17 cellular contexts compared by ENCODE assay signal in the genomic region with DNA sequence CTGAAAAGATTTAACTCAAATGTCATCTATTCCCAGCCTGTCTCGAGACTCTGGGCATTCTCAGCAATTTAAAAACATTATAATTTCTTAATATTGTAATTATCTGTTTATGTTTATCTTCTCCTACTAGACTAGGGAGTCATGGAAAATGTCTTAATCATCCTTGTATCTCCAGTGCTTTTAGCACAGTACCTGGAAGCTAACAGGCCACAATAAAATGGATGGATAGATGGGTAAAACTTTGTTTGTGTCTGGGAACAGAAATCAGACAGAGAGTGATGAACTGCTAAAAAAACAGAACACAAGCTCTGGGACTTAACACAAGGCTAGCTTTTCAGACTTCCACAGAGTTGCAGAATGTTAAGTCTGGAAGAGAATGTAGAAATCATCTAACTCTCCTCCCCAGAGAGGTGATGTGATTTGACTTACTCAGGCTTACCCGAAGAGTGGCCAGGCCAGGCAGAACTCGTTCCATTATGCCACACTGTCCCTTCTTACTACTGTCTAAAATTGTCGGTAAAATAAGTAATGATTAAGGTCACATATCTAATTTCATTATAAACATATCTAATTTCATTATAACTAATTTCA. TPM values are rescaled to one million over a fixed set of nuclear protein-coding genes. Genes with fewer than 3 reads are reported as not detected.
DNase-seq lines count a peak whose midpoint lies in the region; ATAC-seq and TF ChIP-seq lines count a peak whose summit lies in the region.
"Had no signal": no experiment of that assay in that cellular context is flagged by ENCODE, and none has a peak within 500 bp of the region (broad histone marks: within the 10 kb centered on the region; RNA-seq: fewer than 3 reads in every experiment).

No MANE protein-coding gene starts in this region.

- intact Hi-C loops in left ventricle myocardium superior (cut with micrococcal nuclease): no loop called here

- 38 to 41% methylated on average over 4 of the region's 4 CpGs for WGBS in gastroesophageal sphincter (ENCODE audit: low coverage in 1 of 2), 2 donors

- peaks cover 0 to 4% of the 10 kb centered on the region in 2 donors for H3K4me1 ChIP-seq in right atrium auricular region
- H3K4me1 ChIP-seq in gastroesophageal sphincter: peaks cover 18 to 66% (median 19%) of the 10 kb centered on the region in 3 donors
- H3K4me1 ChIP-seq: BLaER1 had no signal

- H3K36me3 Mint-ChIP-seq in osteocyte (ENCODE audit: unreplicated experiment): peaks cover 6% of the 10 kb centered on the region
- H3K36me3 Mint-ChIP-seq: IgD-negative memory B cell had no signal

- H3K36me3 ChIP-seq in right atrium auricular region (no peaks in the 10 kb centered on the region), gastroesophageal sphincter (no peaks in the 10 kb centered on the region)

- no peaks in the 10 kb centered on the region for H3K27me3 Mint-ChIP-seq in osteocyte (ENCODE audit: unreplicated experiment)
- H3K27me3 Mint-ChIP-seq: CD8-positive, alpha-beta memory T cell; IgD-negative memory B cell had no signal

- DNase-seq in left ventricle myocardium superior (no peak), right atrium auricular region (ENCODE audit: low spot score) (no peak), osteocyte (ENCODE audit: extremely low spot score, unreplicated experiment) (no peak), C1 segment of cervical spinal cord (lab: John Stamatoyannopoulos, UW) (no peak), NCI-H2171 (lab: John Stamatoyannopoulos, UW) (no peak)
- DNase-seq: CD8-positive, alpha-beta memory T cell; GOT3; Kasumi-1; NCI-H187; NCI-H526 treated with DMSO at 0.1 percent for 48 hours; SIG-M5 had no signal

- TF ChIP-seq POLR2A in gastroesophageal sphincter (IDR thresholded peaks at IDR 0.05): no peak

- peak overlapping the region in 1 of 2 donors; percentile 11 for H3K27ac ChIP-seq in right atrium auricular region
- peak overlapping the region in 3 of 4 donors; percentile 57 to 75 (median 61) for H3K27ac ChIP-seq in gastroesophageal sphincter
- H3K27ac ChIP-seq: BLaER1 had no signal

- H3K27me3 ChIP-seq in right atrium auricular region (no peaks in the 10 kb centered on the region), gastroesophageal sphincter (no peaks in the 10 kb centered on the region)
- H3K27me3 ChIP-seq: BLaER1 had no signal

- ATAC-seq in left ventricle myocardium superior (peak; percentile 36), gastroesophageal sphincter (no peak), HG02571 (IDR thresholded peaks at IDR 0.05; ENCODE audit: unreplicated experiment) (no peak), HG03469 (IDR thresholded peaks at IDR 0.05; ENCODE audit: unreplicated experiment) (no peak)

- peaks cover 59% of the 10 kb centered on the region for H3K4me1 Mint-ChIP-seq in osteocyte (ENCODE audit: unreplicated experiment)
- H3K4me1 Mint-ChIP-seq: CD8-positive, alpha-beta memory T cell; IgD-negative memory B cell had no signal

- H3K9me3 ChIP-seq in right atrium auricular region (no peaks in the 10 kb centered on the region), gastroesophageal sphincter (no peaks in the 10 kb centered on the region)
- H3K9me3 ChIP-seq: BLaER1 had no signal

- no peak overlapping the region for H3K4me3 Mint-ChIP-seq in osteocyte (ENCODE audit: unreplicated experiment)
- H3K4me3 Mint-ChIP-seq: CD8-positive, alpha-beta memory T cell; IgD-negative memory B cell had no signal

- TF ChIP-seq CTCF in right atrium auricular region (IDR thresholded peaks at IDR 0.05): no peak
- TF ChIP-seq CTCF in gastroesophageal sphincter (IDR thresholded peaks at IDR 0.05): no peak
- TF ChIP-seq CTCF in osteocyte (IDR thresholded peaks at IDR 0.05): no peak

- H3K4me3 ChIP-seq in right atrium auricular region: no peak overlapping the region
- H3K4me3 ChIP-seq in gastroesophageal sphincter: no peak overlapping the region
- H3K4me3 ChIP-seq: BLaER1 had no signal

- no peak for TF ChIP-seq EP300 in gastroesophageal sphincter (IDR thresholded peaks at IDR 0.05)

- H3K9me3 Mint-ChIP-seq in osteocyte (ENCODE audit: unreplicated experiment): no peaks in the 10 kb centered on the region
- H3K9me3 Mint-ChIP-seq: CD8-positive, alpha-beta memory T cell; IgD-negative memory B cell had no signal

- peak overlapping the region; percentile 55 for H3K27ac Mint-ChIP-seq in osteocyte (ENCODE audit: unreplicated experiment)
- H3K27ac Mint-ChIP-seq: IgD-negative memory B cell had no signal

RNA-seq across cellular contexts. Expression of gene FAM83C, which starts 42.4 kb away (rescaled TPM):
- not detected for total RNA-seq in left ventricle myocardium superior
- total RNA-seq in right atrium auricular region: not detected
- total RNA-seq in gastroesophageal sphincter: 1 to 10 TPM in 1 of 4 donors, not detected in 3; 1.4 TPM
- not detected in 2 replicates for total RNA-seq in osteocyte
- total RNA-seq: CD8-positive, alpha-beta memory T cell; HT1080 had no signal

RNA-seq across cellular contexts. Expression of gene EIF6, which starts 50.0 kb away (rescaled TPM):
- total RNA-seq in left ventricle myocardium superior: 34.6 TPM
- total RNA-seq in right atrium auricular region: 10 to 100 TPM; 23.0 to 44.3 TPM
- total RNA-seq in gastroesophageal sphincter: 10 to 100 TPM; 66.0 to 92.4 (median 80.8) TPM
- 131 and 136 TPM in 2 replicates for total RNA-seq in osteocyte

RNA-seq across cellular contexts. Expression of gene MMP24OS, which starts 56.7 kb away (rescaled TPM):
- 48.4 TPM for total RNA-seq in left ventricle myocardium superior
- 10 to 100 TPM; 11.9 to 24.2 TPM for total RNA-seq in right atrium auricular region
- 10 to 100 TPM; 19.6 to 47.2 (median 26.9) TPM for total RNA-seq in gastroesophageal sphincter
- total RNA-seq in osteocyte: 118 and 120 TPM in 2 replicates
